Comparison of ENCODE assay signal across 2 cellular contexts in the genomic region with DNA sequence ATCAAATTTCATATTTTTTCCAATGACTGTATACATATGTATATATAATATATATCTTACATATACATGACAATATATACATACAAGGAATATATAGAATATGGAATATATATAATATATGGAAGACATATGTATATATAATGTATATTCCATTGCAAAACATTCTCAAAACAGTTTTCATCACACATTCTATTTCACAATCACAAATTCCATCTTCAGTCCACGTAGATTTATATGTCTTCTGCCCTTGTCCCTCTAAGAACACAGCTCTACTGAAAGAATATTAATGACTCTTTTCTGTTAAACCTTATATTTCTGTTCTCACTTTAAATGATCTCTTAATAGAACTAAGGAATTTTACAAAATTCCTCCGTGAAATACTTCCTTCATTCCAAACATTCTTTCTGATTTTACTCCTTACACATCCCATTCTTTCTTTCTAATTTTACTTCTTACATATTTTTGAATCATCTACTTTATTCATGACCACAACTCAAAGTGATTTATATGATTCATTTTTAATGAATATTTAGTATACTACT.
TF ChIP-seq lines count a peak whose summit lies in the region.

No MANE protein-coding gene starts in this region.

TF ChIP-seq in GM23338, 12 proteins besides CTCF, POLR2A, EP300 and RAD21 (continues in another document):
- TF ChIP-seq, protein P1, sequence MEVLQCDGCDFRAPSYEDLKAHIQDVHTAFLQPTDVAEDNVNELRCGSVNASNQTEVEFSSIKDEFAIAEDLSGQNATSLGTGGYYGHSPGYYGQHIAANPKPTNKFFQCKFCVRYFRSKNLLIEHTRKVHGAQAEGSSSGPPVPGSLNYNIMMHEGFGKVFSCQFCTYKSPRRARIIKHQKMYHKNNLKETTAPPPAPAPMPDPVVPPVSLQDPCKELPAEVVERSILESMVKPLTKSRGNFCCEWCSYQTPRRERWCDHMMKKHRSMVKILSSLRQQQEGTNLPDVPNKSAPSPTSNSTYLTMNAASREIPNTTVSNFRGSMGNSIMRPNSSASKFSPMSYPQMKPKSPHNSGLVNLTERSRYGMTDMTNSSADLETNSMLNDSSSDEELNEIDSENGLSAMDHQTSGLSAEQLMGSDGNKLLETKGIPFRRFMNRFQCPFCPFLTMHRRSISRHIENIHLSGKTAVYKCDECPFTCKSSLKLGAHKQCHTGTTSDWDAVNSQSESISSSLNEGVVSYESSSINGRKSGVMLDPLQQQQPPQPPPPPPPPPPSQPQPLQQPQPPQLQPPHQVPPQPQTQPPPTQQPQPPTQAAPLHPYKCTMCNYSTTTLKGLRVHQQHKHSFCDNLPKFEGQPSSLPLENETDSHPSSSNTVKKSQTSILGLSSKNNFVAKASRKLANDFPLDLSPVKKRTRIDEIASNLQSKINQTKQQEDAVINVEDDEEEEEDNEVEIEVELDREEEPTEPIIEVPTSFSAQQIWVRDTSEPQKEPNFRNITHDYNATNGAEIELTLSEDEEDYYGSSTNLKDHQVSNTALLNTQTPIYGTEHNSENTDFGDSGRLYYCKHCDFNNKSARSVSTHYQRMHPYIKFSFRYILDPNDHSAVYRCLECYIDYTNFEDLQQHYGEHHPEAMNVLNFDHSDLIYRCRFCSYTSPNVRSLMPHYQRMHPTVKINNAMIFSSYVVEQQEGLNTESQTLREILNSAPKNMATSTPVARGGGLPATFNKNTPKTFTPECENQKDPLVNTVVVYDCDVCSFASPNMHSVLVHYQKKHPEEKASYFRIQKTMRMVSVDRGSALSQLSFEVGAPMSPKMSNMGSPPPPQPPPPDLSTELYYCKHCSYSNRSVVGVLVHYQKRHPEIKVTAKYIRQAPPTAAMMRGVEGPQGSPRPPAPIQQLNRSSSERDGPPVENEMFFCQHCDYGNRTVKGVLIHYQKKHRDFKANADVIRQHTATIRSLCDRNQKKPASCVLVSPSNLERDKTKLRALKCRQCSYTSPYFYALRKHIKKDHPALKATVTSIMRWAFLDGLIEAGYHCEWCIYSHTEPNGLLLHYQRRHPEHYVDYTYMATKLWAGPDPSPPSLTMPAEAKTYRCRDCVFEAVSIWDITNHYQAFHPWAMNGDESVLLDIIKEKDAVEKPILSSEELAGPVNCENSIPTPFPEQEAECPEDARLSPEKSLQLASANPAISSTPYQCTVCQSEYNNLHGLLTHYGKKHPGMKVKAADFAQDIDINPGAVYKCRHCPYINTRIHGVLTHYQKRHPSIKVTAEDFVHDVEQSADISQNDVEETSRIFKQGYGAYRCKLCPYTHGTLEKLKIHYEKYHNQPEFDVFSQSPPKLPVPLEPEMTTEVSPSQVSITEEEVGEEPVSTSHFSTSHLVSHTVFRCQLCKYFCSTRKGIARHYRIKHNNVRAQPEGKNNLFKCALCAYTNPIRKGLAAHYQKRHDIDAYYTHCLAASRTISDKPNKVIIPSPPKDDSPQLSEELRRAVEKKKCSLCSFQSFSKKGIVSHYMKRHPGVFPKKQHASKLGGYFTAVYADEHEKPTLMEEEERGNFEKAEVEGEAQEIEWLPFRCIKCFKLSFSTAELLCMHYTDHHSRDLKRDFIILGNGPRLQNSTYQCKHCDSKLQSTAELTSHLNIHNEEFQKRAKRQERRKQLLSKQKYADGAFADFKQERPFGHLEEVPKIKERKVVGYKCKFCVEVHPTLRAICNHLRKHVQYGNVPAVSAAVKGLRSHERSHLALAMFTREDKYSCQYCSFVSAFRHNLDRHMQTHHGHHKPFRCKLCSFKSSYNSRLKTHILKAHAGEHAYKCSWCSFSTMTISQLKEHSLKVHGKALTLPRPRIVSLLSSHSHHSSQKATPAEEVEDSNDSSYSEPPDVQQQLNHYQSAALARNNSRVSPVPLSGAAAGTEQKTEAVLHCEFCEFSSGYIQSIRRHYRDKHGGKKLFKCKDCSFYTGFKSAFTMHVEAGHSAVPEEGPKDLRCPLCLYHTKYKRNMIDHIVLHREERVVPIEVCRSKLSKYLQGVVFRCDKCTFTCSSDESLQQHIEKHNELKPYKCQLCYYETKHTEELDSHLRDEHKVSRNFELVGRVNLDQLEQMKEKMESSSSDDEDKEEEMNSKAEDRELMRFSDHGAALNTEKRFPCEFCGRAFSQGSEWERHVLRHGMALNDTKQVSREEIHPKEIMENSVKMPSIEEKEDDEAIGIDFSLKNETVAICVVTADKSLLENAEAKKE (CRISPR knock-in tag; IDR thresholded peaks at IDR 0.05) = no peak
- no peak for TF ChIP-seq NANOG (IDR thresholded peaks at IDR 0.05; ENCODE audit: borderline replicate concordance)
- no peak for TF ChIP-seq STAT1 (IDR thresholded peaks at IDR 0.05; ENCODE audit: unreplicated experiment)
- TF ChIP-seq EZH2phosphoT487 (IDR thresholded peaks at IDR 0.05; ENCODE audit: unreplicated experiment) = no peak
- no peak for TF ChIP-seq JUNB (IDR thresholded peaks at IDR 0.05; ENCODE audit: unreplicated experiment)
- TF ChIP-seq ZNF331 (CRISPR knock-in tag; IDR thresholded peaks at IDR 0.05; ENCODE audit: low read depth) = no peak
- TF ChIP-seq, protein P2, sequence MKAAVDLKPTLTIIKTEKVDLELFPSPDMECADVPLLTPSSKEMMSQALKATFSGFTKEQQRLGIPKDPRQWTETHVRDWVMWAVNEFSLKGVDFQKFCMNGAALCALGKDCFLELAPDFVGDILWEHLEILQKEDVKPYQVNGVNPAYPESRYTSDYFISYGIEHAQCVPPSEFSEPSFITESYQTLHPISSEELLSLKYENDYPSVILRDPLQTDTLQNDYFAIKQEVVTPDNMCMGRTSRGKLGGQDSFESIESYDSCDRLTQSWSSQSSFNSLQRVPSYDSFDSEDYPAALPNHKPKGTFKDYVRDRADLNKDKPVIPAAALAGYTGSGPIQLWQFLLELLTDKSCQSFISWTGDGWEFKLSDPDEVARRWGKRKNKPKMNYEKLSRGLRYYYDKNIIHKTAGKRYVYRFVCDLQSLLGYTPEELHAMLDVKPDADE (IDR thresholded peaks at IDR 0.05) = no peak
- TF ChIP-seq EZH2 (IDR thresholded peaks at IDR 0.05; ENCODE audit: low read depth, unreplicated experiment) = no peak
- no peak for TF ChIP-seq POLR2AphosphoS5 (IDR thresholded peaks at IDR 0.05; ENCODE audit: low read depth)
- no peak for TF ChIP-seq ZNF114 (CRISPR knock-in tag; IDR thresholded peaks at IDR 0.05)

TF ChIP-seq in WTC11, 78 proteins besides CTCF, POLR2A, EP300 and RAD21 (continued from another document):
- TF ChIP-seq, protein P3, sequence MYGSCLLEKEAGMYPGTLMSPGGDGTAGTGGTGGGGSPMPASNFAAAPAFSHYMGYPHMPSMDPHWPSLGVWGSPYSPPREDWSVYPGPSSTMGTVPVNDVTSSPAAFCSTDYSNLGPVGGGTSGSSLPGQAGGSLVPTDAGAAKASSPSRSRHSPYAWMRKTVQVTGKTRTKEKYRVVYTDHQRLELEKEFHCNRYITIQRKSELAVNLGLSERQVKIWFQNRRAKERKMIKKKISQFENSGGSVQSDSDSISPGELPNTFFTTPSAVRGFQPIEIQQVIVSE (CRISPR knock-in tag; IDR thresholded peaks at IDR 0.05; ENCODE audit: borderline replicate concordance) = no peak
- TF ChIP-seq KAT7 (CRISPR knock-in tag; IDR thresholded peaks at IDR 0.05; ENCODE audit: borderline replicate concordance) (no peak), NFE2L1 (CRISPR knock-in tag; IDR thresholded peaks at IDR 0.05) (no peak), ZNF263 (CRISPR knock-in tag; IDR thresholded peaks at IDR 0.05; ENCODE audit: low read depth) (no peak), TCF7 (CRISPR knock-in tag; IDR thresholded peaks at IDR 0.05; ENCODE audit: low read depth) (no peak), FOXP1 (CRISPR knock-in tag; IDR thresholded peaks at IDR 0.05; ENCODE audit: borderline replicate concordance) (no peak), SMAD3 (CRISPR knock-in tag; IDR thresholded peaks at IDR 0.05; ENCODE audit: borderline replicate concordance) (no peak), ZBTB21 (CRISPR knock-in tag; IDR thresholded peaks at IDR 0.05; ENCODE audit: borderline replicate concordance) (no peak), ZNF121 (CRISPR knock-in tag; IDR thresholded peaks at IDR 0.05) (no peak), NFYB (CRISPR knock-in tag; conservative IDR thresholded peaks at IDR 0.05; ENCODE audit: low read depth) (no peak), SP1 (CRISPR knock-in tag; conservative IDR thresholded peaks at IDR 0.05) (no peak), SMAD4 (CRISPR knock-in tag; IDR thresholded peaks at IDR 0.05) (no peak)
- TF ChIP-seq, protein P4, sequence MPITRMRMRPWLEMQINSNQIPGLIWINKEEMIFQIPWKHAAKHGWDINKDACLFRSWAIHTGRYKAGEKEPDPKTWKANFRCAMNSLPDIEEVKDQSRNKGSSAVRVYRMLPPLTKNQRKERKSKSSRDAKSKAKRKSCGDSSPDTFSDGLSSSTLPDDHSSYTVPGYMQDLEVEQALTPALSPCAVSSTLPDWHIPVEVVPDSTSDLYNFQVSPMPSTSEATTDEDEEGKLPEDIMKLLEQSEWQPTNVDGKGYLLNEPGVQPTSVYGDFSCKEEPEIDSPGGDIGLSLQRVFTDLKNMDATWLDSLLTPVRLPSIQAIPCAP (CRISPR knock-in tag; IDR thresholded peaks at IDR 0.05) = no peak
- TF ChIP-seq, protein P5, sequence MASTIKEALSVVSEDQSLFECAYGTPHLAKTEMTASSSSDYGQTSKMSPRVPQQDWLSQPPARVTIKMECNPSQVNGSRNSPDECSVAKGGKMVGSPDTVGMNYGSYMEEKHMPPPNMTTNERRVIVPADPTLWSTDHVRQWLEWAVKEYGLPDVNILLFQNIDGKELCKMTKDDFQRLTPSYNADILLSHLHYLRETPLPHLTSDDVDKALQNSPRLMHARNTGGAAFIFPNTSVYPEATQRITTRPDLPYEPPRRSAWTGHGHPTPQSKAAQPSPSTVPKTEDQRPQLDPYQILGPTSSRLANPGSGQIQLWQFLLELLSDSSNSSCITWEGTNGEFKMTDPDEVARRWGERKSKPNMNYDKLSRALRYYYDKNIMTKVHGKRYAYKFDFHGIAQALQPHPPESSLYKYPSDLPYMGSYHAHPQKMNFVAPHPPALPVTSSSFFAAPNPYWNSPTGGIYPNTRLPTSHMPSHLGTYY (CRISPR knock-in tag; IDR thresholded peaks at IDR 0.05) = no peak
- TF ChIP-seq, protein P6, sequence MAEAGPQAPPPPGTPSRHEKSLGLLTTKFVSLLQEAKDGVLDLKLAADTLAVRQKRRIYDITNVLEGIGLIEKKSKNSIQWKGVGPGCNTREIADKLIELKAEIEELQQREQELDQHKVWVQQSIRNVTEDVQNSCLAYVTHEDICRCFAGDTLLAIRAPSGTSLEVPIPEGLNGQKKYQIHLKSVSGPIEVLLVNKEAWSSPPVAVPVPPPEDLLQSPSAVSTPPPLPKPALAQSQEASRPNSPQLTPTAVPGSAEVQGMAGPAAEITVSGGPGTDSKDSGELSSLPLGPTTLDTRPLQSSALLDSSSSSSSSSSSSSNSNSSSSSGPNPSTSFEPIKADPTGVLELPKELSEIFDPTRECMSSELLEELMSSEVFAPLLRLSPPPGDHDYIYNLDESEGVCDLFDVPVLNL (CRISPR knock-in tag; IDR thresholded peaks at IDR 0.05; ENCODE audit: borderline replicate concordance, low read depth) = no peak
- TF ChIP-seq, protein P7, sequence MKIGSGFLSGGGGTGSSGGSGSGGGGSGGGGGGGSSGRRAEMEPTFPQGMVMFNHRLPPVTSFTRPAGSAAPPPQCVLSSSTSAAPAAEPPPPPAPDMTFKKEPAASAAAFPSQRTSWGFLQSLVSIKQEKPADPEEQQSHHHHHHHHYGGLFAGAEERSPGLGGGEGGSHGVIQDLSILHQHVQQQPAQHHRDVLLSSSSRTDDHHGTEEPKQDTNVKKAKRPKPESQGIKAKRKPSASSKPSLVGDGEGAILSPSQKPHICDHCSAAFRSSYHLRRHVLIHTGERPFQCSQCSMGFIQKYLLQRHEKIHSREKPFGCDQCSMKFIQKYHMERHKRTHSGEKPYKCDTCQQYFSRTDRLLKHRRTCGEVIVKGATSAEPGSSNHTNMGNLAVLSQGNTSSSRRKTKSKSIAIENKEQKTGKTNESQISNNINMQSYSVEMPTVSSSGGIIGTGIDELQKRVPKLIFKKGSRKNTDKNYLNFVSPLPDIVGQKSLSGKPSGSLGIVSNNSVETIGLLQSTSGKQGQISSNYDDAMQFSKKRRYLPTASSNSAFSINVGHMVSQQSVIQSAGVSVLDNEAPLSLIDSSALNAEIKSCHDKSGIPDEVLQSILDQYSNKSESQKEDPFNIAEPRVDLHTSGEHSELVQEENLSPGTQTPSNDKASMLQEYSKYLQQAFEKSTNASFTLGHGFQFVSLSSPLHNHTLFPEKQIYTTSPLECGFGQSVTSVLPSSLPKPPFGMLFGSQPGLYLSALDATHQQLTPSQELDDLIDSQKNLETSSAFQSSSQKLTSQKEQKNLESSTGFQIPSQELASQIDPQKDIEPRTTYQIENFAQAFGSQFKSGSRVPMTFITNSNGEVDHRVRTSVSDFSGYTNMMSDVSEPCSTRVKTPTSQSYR (CRISPR knock-in tag; IDR thresholded peaks at IDR 0.05) = no peak
- TF ChIP-seq, protein P8, sequence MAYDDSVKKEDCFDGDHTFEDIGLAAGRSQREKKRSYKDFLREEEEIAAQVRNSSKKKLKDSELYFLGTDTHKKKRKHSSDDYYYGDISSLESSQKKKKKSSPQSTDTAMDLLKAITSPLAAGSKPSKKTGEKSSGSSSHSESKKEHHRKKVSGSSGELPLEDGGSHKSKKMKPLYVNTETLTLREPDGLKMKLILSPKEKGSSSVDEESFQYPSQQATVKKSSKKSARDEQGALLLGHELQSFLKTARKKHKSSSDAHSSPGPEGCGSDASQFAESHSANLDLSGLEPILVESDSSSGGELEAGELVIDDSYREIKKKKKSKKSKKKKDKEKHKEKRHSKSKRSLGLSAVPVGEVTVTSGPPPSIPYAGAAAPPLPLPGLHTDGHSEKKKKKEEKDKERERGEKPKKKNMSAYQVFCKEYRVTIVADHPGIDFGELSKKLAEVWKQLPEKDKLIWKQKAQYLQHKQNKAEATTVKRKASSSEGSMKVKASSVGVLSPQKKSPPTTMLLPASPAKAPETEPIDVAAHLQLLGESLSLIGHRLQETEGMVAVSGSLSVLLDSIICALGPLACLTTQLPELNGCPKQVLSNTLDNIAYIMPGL (CRISPR knock-in tag; IDR thresholded peaks at IDR 0.05) = no peak
- TF ChIP-seq, protein P9, sequence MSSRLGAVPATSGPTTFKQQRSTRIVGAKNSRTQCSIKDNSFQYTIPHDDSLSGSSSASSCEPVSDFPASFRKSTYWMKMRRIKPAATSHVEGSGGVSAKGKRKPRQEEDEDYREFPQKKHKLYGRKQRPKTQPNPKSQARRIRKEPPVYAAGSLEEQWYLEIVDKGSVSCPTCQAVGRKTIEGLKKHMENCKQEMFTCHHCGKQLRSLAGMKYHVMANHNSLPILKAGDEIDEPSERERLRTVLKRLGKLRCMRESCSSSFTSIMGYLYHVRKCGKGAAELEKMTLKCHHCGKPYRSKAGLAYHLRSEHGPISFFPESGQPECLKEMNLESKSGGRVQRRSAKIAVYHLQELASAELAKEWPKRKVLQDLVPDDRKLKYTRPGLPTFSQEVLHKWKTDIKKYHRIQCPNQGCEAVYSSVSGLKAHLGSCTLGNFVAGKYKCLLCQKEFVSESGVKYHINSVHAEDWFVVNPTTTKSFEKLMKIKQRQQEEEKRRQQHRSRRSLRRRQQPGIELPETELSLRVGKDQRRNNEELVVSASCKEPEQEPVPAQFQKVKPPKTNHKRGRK (CRISPR knock-in tag; IDR thresholded peaks at IDR 0.05; ENCODE audit: borderline replicate concordance) = no peak
TF ChIP-seq in WTC11: peak in this region for 0.
